ENCODE assay signal across 12 cellular contexts in the genomic region with DNA sequence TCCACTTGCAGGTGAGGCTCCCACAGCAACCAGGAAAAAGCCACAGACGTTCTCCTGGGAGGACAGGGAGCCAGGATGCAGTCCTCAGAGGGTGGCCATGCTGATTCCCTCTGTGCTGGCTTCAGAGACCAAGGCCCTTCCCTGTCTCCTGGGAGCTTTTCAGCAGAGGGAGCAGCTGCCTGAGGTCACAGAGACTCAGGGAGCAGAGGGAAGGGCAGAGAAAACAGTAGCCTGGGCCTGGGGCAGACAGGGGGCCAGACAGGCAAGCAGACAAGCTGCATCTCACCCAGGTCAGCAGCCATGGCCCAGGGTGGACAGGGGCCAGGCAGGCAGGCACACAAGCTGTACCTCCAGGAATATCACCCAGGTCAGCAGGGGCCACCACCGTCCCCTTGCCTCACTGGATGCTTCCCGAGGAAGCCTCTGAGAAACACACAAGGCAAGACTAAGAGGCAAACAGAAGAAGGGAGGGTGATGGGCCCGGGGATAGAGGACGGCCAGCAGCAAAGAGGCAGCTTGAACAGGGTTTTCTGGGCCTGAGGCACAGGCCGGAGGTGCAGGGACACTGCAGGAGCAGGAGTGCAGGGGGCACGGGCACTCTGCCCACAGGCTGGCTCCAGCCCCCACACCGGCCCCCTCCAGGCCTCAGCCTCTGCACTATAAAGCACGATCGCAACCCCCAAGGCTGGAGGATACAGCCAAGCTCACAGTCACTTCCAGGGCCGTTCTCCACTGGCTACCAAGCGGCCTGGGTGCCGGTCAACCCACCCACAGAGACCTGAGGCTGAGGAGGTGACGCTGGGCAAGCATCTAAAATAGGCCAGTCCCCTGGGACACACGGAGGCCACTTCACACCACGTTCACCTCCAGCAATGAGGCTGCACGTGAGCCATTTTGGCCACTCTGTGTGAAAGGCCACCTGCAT. TPM values are rescaled to one million over a fixed set of nuclear protein-coding genes. Genes with fewer than 3 reads are reported as not detected.
DNase-seq lines count a peak whose midpoint lies in the region; ATAC-seq and TF ChIP-seq lines count a peak whose summit lies in the region.
"Had no signal": no experiment of that assay in that cellular context is flagged by ENCODE, and none has a peak within 500 bp of the region (broad histone marks: within the 10 kb centered on the region; RNA-seq: fewer than 3 reads in every experiment).

No MANE protein-coding gene starts in this region.

- H3K36me3 ChIP-seq in DND-41 (ENCODE audit: insufficient read depth, low read length) (peaks cover 65% of the 10 kb centered on the region), OCI-LY1 (ENCODE audit: insufficient read depth, low read length) (peaks cover 30% of the 10 kb centered on the region), MG63 (peaks cover 31% of the 10 kb centered on the region)

- H3K4me1 ChIP-seq in DND-41 (ENCODE audit: insufficient read depth, low read length) (peaks cover 34% of the 10 kb centered on the region), OCI-LY1 (ENCODE audit: insufficient read depth, low read length, severe bottlenecking) (peaks cover 45% of the 10 kb centered on the region)

- H3K9me3 ChIP-seq in DND-41 (ENCODE audit: insufficient read depth, low read length, severe bottlenecking) (no peaks in the 10 kb centered on the region), OCI-LY1 (ENCODE audit: low read length) (no peaks in the 10 kb centered on the region), MG63 (no peaks in the 10 kb centered on the region)

- no peak for TF ChIP-seq CTCF in DND-41 (IDR thresholded peaks at IDR 0.05; ENCODE audit: borderline replicate concordance, extremely low read depth, low read length, poor library complexity, severe bottlenecking)
- no peak for TF ChIP-seq CTCF in OCI-LY1 (IDR thresholded peaks at IDR 0.05; ENCODE audit: low read length)
- TF ChIP-seq CTCF in glutamatergic neuron (IDR thresholded peaks at IDR 0.05; ENCODE audit: partially characterized antibody, unreplicated experiment): no peak

- peak overlapping the region; percentile 80 for H3K27ac Mint-ChIP-seq in glutamatergic neuron (ENCODE audit: unreplicated experiment)

- H3K4me3 Mint-ChIP-seq in glutamatergic neuron (ENCODE audit: unreplicated experiment): peak overlapping the region; percentile 76

- no peak overlapping the region for H3K4me2 ChIP-seq in DND-41 (ENCODE audit: insufficient read depth, low read length)
- peak overlapping the region; percentile 44; the same call in 1 of the 2 replicates for H3K4me2 ChIP-seq in OCI-LY1 (ENCODE audit: low read length)

- H3K79me2 ChIP-seq in DND-41 (ENCODE audit: insufficient read depth, low read length) (peaks cover 86% of the 10 kb centered on the region), OCI-LY1 (ENCODE audit: insufficient read depth, low read length) (0 out of 2 replicates have a peak, but pooled peaks cover 5% of the 10 kb centered on the region)

- H3K4me3 ChIP-seq in DND-41 (ENCODE audit: low read depth in 1 of 2, low read length in 2 of 2) (no peak overlapping the region), OCI-LY1 (ENCODE audit: low read depth, low read length, poor library complexity, severe bottlenecking) (no peak overlapping the region), MG63 (no peak overlapping the region)

- H3K36me3 Mint-ChIP-seq in glutamatergic neuron (ENCODE audit: unreplicated experiment): no peaks in the 10 kb centered on the region

- H3K9ac ChIP-seq in DND-41 (ENCODE audit: low read depth, low read length) (peak overlapping the region; percentile 9; the same call in 1 of the 2 replicates), OCI-LY1 (ENCODE audit: low read length) (no peak overlapping the region; the same call in 1 of the 2 replicates)

- H3F3A ChIP-seq in OCI-LY1 (ENCODE audit: insufficient read depth, low read length): no peaks in the 10 kb centered on the region

- H3K27me3 Mint-ChIP-seq in glutamatergic neuron (ENCODE audit: unreplicated experiment): peaks cover 12% of the 10 kb centered on the region

- H3K27ac ChIP-seq in DND-41 (ENCODE audit: low read length) (no peak overlapping the region; the same call in 1 of the 2 replicates), OCI-LY1 (ENCODE audit: low read depth, low read length, poor library complexity, severe bottlenecking) (no peak overlapping the region)

- DNase-seq in DND-41 (no peak), glutamatergic neuron (peak; percentile 53), sciatic nerve (ENCODE audit: low spot score) (peak; percentile 40), MG63 (no peak)
- no peak for DNase-seq in stimulated activated naive CD4-positive, alpha-beta T cell treated with Interleukin-2 at 50 U/mL for 16 hours (lab: John Stamatoyannopoulos, UW)
- DNase-seq: Calu3, cortex of kidney, NCI-H1694 treated with DMSO at 0.1 percent for 48 hours had no signal

- ATAC-seq in DND-41 (ENCODE audit: insufficient read depth, low read depth): no peak
- no peak for ATAC-seq in sciatic nerve
- ATAC-seq in SK-N-SH treated with all-trans-retinoic acid at 6 μM for 48 hours: no peak
- no peak for ATAC-seq in GM19467 (IDR thresholded peaks at IDR 0.05; ENCODE audit: unreplicated experiment)

- H3K9me3 Mint-ChIP-seq in glutamatergic neuron (ENCODE audit: unreplicated experiment): peaks cover 18% of the 10 kb centered on the region

- intact Hi-C loops in sciatic nerve (cut with DNase I): no loop called here

- H2AFZ ChIP-seq in DND-41 (ENCODE audit: low read depth, low read length) (no peak overlapping the region), OCI-LY1 (ENCODE audit: low read length) (no peak overlapping the region)

- H4K20me1 ChIP-seq in DND-41 (ENCODE audit: insufficient read depth, low read length): peaks cover 78% of the 10 kb centered on the region
- H4K20me1 ChIP-seq in OCI-LY1 (ENCODE audit: insufficient read depth, low read length): no peaks in the 10 kb centered on the region

- peaks cover 29% of the 10 kb centered on the region for H3K4me1 Mint-ChIP-seq in glutamatergic neuron (ENCODE audit: low read depth, unreplicated experiment)

- H3K27me3 ChIP-seq in DND-41 (ENCODE audit: insufficient read depth, low read length, poor library complexity) (no peaks in the 10 kb centered on the region), OCI-LY1 (ENCODE audit: insufficient read depth, low read length) (no peaks in the 10 kb centered on the region), MG63 (no peaks in the 10 kb centered on the region)

- no peaks in the 10 kb centered on the region for H3K9me2 ChIP-seq in OCI-LY1 (ENCODE audit: low read depth, low read length)

TF ChIP-seq in SK-N-SH treated with all-trans-retinoic acid at 6 μM for 48 hours, 23 proteins besides CTCF, POLR2A, EP300 and RAD21 (continues in another document):
- no peak for TF ChIP-seq BACH2 (CRISPR knock-in tag; IDR thresholded peaks at IDR 0.05; ENCODE audit: borderline replicate concordance)
- no peak for TF ChIP-seq GLIS3 (CRISPR knock-in tag; IDR thresholded peaks at IDR 0.05)
- no peak for TF ChIP-seq CSDC2 (CRISPR knock-in tag; IDR thresholded peaks at IDR 0.05)
- TF ChIP-seq ESRRG (CRISPR knock-in tag; IDR thresholded peaks at IDR 0.05): no peak
- no peak for TF ChIP-seq ZFP3 (CRISPR knock-in tag; IDR thresholded peaks at IDR 0.05)
- TF ChIP-seq ISL1 (CRISPR knock-in tag; IDR thresholded peaks at IDR 0.05): no peak
- TF ChIP-seq, protein P1, sequence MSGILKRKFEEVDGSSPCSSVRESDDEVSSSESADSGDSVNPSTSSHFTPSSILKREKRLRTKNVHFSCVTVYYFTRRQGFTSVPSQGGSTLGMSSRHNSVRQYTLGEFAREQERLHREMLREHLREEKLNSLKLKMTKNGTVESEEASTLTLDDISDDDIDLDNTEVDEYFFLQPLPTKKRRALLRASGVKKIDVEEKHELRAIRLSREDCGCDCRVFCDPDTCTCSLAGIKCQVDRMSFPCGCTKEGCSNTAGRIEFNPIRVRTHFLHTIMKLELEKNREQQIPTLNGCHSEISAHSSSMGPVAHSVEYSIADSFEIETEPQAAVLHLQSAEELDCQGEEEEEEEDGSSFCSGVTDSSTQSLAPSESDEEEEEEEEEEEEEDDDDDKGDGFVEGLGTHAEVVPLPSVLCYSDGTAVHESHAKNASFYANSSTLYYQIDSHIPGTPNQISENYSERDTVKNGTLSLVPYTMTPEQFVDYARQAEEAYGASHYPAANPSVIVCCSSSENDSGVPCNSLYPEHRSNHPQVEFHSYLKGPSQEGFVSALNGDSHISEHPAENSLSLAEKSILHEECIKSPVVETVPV (CRISPR knock-in tag; IDR thresholded peaks at IDR 0.05): no peak
- TF ChIP-seq ZFP30 (CRISPR knock-in tag; IDR thresholded peaks at IDR 0.05): no peak
- TF ChIP-seq ZNF8 (CRISPR knock-in tag; IDR thresholded peaks at IDR 0.05): no peak
- TF ChIP-seq, protein P2, sequence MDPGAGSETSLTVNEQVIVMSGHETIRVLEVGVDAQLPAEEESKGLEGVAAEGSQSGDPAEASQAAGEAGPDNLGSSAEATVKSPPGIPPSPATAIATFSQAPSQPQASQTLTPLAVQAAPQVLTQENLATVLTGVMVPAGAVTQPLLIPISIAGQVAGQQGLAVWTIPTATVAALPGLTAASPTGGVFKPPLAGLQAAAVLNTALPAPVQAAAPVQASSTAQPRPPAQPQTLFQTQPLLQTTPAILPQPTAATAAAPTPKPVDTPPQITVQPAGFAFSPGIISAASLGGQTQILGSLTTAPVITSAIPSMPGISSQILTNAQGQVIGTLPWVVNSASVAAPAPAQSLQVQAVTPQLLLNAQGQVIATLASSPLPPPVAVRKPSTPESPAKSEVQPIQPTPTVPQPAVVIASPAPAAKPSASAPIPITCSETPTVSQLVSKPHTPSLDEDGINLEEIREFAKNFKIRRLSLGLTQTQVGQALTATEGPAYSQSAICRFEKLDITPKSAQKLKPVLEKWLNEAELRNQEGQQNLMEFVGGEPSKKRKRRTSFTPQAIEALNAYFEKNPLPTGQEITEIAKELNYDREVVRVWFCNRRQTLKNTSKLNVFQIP (CRISPR knock-in tag; IDR thresholded peaks at IDR 0.05; ENCODE audit: borderline replicate concordance, low read depth): no peak
- TF ChIP-seq RARB (CRISPR knock-in tag; IDR thresholded peaks at IDR 0.05): no peak

RNA-seq across cellular contexts. Expression of gene SLC66A2, which starts 6.1 kb away (rescaled TPM):
- total RNA-seq in glutamatergic neuron (ENCODE audit: unreplicated experiment): 56.6 TPM
- 65.2 TPM for total RNA-seq in sciatic nerve
- total RNA-seq in MG63 (2014; rRNA removed; shearing (Covaris generic); ENCODE audit: low replicate concordance): 24.3 and 53.1 TPM in 2 replicates

RNA-seq across cellular contexts. Expression of gene HSBP1L1, which starts 19.1 kb away (rescaled TPM):
- total RNA-seq in glutamatergic neuron (ENCODE audit: unreplicated experiment) (not detected), sciatic nerve (16.9 TPM)
- total RNA-seq in MG63 (2014; rRNA removed; shearing (Covaris generic); ENCODE audit: low replicate concordance): not detected in 2 replicates
- total RNA-seq: HT1080 had no signal

RNA-seq across cellular contexts. Expression of gene TXNL4A, which starts 43.0 kb away (rescaled TPM):
- total RNA-seq in glutamatergic neuron (ENCODE audit: unreplicated experiment) (104 TPM), sciatic nerve (71.7 TPM)
- total RNA-seq in MG63 (2014; rRNA removed; shearing (Covaris generic); ENCODE audit: low replicate concordance): 69.3 and 176 TPM in 2 replicates

Comparison
In these comparisons a context has a peak if more than half of its experiments do, and no peak if none do; other contexts are left out.
1. DNase-seq: peak in glutamatergic neuron (single experiment) and sciatic nerve (single experiment); none in DND-41 (single experiment), MG63 (single experiment) and stimulated activated naive CD4-positive, alpha-beta T cell treated with Interleukin-2 at 50 U/mL for 16 hours (single experiment).
2. RNA of gene HSBP1L1, which starts 19.1 kb away (total RNA-seq): 16.9 TPM in sciatic nerve (single experiment); not detected in glutamatergic neuron (single experiment) and not detected in MG63; every median in the first group is over 10 times any median in the second.